19 cellular contexts compared by ENCODE assay signal in the genomic region with DNA sequence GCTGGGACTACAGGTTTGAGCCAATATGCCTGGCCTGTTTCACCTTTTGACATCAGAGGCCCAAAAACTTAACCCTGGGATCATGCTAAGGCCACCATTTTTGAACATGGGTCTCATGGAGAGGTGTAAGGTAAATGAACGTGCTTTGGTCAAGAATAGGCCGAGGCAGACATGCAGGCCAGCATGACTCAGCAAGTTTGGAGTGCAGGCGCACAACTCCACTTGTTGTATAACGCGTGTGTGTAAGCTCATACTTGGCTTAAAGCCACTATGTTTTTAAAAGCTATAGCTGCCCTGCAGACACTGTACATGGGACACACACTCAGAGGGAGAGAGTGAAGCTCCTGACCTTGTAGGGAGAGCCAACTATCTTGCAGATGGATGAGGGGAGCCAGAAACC. TPM values are rescaled to one million over a fixed set of nuclear protein-coding genes. Genes with fewer than 3 reads are reported as not detected.
DNase-seq lines count a peak whose midpoint lies in the region; ATAC-seq and TF ChIP-seq lines count a peak whose summit lies in the region.
"Had no signal": no experiment of that assay in that cellular context is flagged by ENCODE, and none has a peak within 500 bp of the region (broad histone marks: within the 10 kb centered on the region; RNA-seq: fewer than 3 reads in every experiment).

No MANE protein-coding gene starts in this region.

- peak; percentile 15 for DNase-seq in stimulated activated CD4-positive, alpha-beta T cell treated with anti-CD3 and anti-CD28 coated beads, Interleukin-15, amount 100 ng/mL, for 24 hours
- no peak for DNase-seq in stimulated activated CD4-positive, alpha-beta T cell treated with anti-CD3 and anti-CD28 coated beads, Interleukin-4, amount 100 ng/mL, for 24 hours
- DNase-seq in IMR-90 (no peak), WERI-Rb-1 (peak; percentile 16), GM20000 (ENCODE audit: low spot score) (no peak), hepatocyte (ENCODE audit: low spot score) (no peak)
- DNase-seq: activated B cell treated with CpG ODN at 0.5 μM for 24 hours, Calu3, natural killer cell, NCI-H1417, NCI-H2171, NCI-H526 treated with DMSO at 0.1 percent for 48 hours, sigmoid colon had no signal

- CTCF ChIA-PET in IMR-90 (lab: Yijun Ruan, JAX): interaction anchor here (1.0 to 1.2 kb wide), 3 partner anchors 8 to 93 kb away, joined by 3 to 5 read pairs (median 4); no protein-coding TSS in a partner anchor

- TF ChIP-seq CTCF in IMR-90 (conservative IDR thresholded peaks at IDR 0.05; ENCODE audit: low read depth, low read length) (no peak), WERI-Rb-1 (IDR thresholded peaks at IDR 0.05; ENCODE audit: low read depth, low read length) (no peak), GM20000 (IDR thresholded peaks at IDR 0.05; ENCODE audit: extremely low read depth, missing control alignments) (no peak), hepatocyte (IDR thresholded peaks at IDR 0.05; ENCODE audit: poor library complexity) (no peak)

- no peak overlapping the region for H3K14ac ChIP-seq in IMR-90 (replicated peaks; ENCODE audit: low read depth, low read length)

- H3K27me3 ChIP-seq in IMR-90 (ENCODE audit: control insufficient read depth, insufficient read depth, low read length): peaks cover 5% of the 10 kb centered on the region; the same call in 1 of the 2 replicates
- H3K27me3 ChIP-seq in WERI-Rb-1 (ENCODE audit: insufficient read depth, low read depth, severe bottlenecking): no peaks in the 10 kb centered on the region
- H3K27me3 ChIP-seq in hepatocyte: no peaks in the 10 kb centered on the region
- H3K27me3 ChIP-seq: sigmoid colon, SJSA1, tibial nerve had no signal

- H4K20me1 ChIP-seq in IMR-90 (ENCODE audit: insufficient read depth, low read length): no peaks in the 10 kb centered on the region
- H4K20me1 ChIP-seq in hepatocyte (ENCODE audit: insufficient read depth, poor library complexity, severe bottlenecking): no peaks in the 10 kb centered on the region

- POLR2A ChIA-PET in IMR-90 (lab: Charles Lee; ENCODE audit: unreplicated experiment): no interaction called here

- no peak overlapping the region for H2BK120ac ChIP-seq in IMR-90 (ENCODE audit: low read depth, low read length)

- H3K79me2 ChIP-seq in hepatocyte: no peaks in the 10 kb centered on the region

- H3K79me1 ChIP-seq in IMR-90 (ENCODE audit: low read depth in 1 of 2, low read length in 2 of 2): no peaks in the 10 kb centered on the region

- H2AK9ac ChIP-seq in IMR-90 (replicated peaks; ENCODE audit: low read depth, low read length, poor library complexity): no peak overlapping the region

- intact Hi-C loops in IMR-90 (cut with micrococcal nuclease): no loop called here

- H3K9ac ChIP-seq in IMR-90 (ENCODE audit: low read depth, low read length): no peak overlapping the region

- no peak for TF ChIP-seq RAD21 in IMR-90 (IDR thresholded peaks at IDR 0.05; ENCODE audit: low read length)

- dilution Hi-C loops in IMR-90 (cut with HindIII; ENCODE audit: low sequenced_read_pairs, unreplicated experiment): no loop called here

- no peak overlapping the region for H4K8ac ChIP-seq in IMR-90 (ENCODE audit: low read depth in 2 of 2, low read length in 2 of 2)

- H3K4me3 ChIP-seq in IMR-90 (ENCODE audit: insufficient read depth, low read depth, low read length): no peak overlapping the region
- H3K4me3 ChIP-seq in WERI-Rb-1 (ENCODE audit: low read depth, low read length): no peak overlapping the region
- no peak overlapping the region for H3K4me3 ChIP-seq in hepatocyte
- H3K4me3 ChIP-seq: coronary artery, sigmoid colon, SJSA1, tibial nerve had no signal

- H3K4me1 ChIP-seq in IMR-90 (ENCODE audit: control insufficient read depth, insufficient read depth, low read length) (no peaks in the 10 kb centered on the region), hepatocyte (ENCODE audit: insufficient read depth) (no peaks in the 10 kb centered on the region)
- H3K4me1 ChIP-seq: sigmoid colon, SJSA1, tibial nerve had no signal

- H3K4me2 ChIP-seq in IMR-90 (ENCODE audit: low read depth, low read length): no peak overlapping the region
- no peak overlapping the region for H3K4me2 ChIP-seq in hepatocyte

- H3K23ac ChIP-seq in IMR-90 (ENCODE audit: low read depth, low read length): no peak overlapping the region

- no CpG with 5 or more reads among the region's 5 CpGs for WGBS in IMR-90 (ENCODE audit: extremely low coverage in 2 of 2, insufficient read length in 1 of 2), 2 experiments
- WGBS in hepatocyte (ENCODE audit: low lambda C conversion rate, missing lambda C conversion rate): 92% methylated on average over 5 of the region's 5 CpGs

- H3K9me3 ChIP-seq in IMR-90 (ENCODE audit: control insufficient read depth, insufficient read depth, low read length) (peaks cover 2% of the 10 kb centered on the region; the same call in 1 of the 2 replicates), WERI-Rb-1 (ENCODE audit: severe bottlenecking) (peaks cover 6% of the 10 kb centered on the region), hepatocyte (ENCODE audit: low read depth) (no peaks in the 10 kb centered on the region)

- no peak overlapping the region for H4K91ac ChIP-seq in IMR-90 (ENCODE audit: insufficient read depth, low read depth, low read length)

- no peak overlapping the region for H2BK15ac ChIP-seq in IMR-90 (ENCODE audit: low read depth, low read length)

- H3K56ac ChIP-seq in IMR-90 (ENCODE audit: extremely low read depth, insufficient read depth, low read length): no peak overlapping the region

- H2AK5ac ChIP-seq in IMR-90 (ENCODE audit: low read depth, low read length): no peak overlapping the region

- H3K27ac ChIP-seq in IMR-90 (ENCODE audit: insufficient read depth, low read length) (no peak overlapping the region), WERI-Rb-1 (no peak overlapping the region), hepatocyte (no peak overlapping the region)
- H3K27ac ChIP-seq: coronary artery, sigmoid colon, SJSA1, tibial nerve had no signal

- BruUV-seq in IMR-90 (replicated peaks; lab: Mats Ljungman, UMichigan): no TSS peak

- no peak overlapping the region for H3K18ac ChIP-seq in IMR-90 (ENCODE audit: low read depth, low read length)

- H3K4ac ChIP-seq in IMR-90 (ENCODE audit: low read depth, low read length): no peak overlapping the region

- ATAC-seq in IMR-90 (ENCODE audit: low read depth): no peak
- no peak for ATAC-seq in GM21381 (IDR thresholded peaks at IDR 0.05; ENCODE audit: unreplicated experiment)
- no peak for ATAC-seq in HG03565 (IDR thresholded peaks at IDR 0.05; ENCODE audit: unreplicated experiment)
- ATAC-seq: activated T-helper 17 cell treated with anti-CD3 and anti-CD28 coated beads, Interleukin-2, amount 50 U/mL, for 72 hours; natural killer cell had no signal

- no peaks in the 10 kb centered on the region for H3K9me1 ChIP-seq in IMR-90 (ENCODE audit: insufficient read depth, low read length)

- no peak overlapping the region for H4K5ac ChIP-seq in IMR-90 (ENCODE audit: low read depth, low read length)

- H3K9me2 ChIP-seq in hepatocyte (replicated peaks; ENCODE audit: insufficient read depth): no peaks in the 10 kb centered on the region

- TF ChIP-seq POLR2A in IMR-90 (IDR thresholded peaks at IDR 0.05; ENCODE audit: low read depth, low read length): no peak

- in situ Hi-C loops in IMR-90 (cut with MboI; ENCODE audit: low sequenced_read_pairs): no loop called here

- H2BK5ac ChIP-seq in IMR-90 (ENCODE audit: low read depth, low read length, poor library complexity, severe bottlenecking): no peak overlapping the region

- H2AFZ ChIP-seq in IMR-90 (replicated peaks; ENCODE audit: low read length, poor library complexity) (no peak overlapping the region), hepatocyte (no peak overlapping the region)

- H3K36me3 ChIP-seq in IMR-90 (ENCODE audit: control insufficient read depth, insufficient read depth, low read length) (no peaks in the 10 kb centered on the region), WERI-Rb-1 (no peaks in the 10 kb centered on the region), hepatocyte (replicated peaks; ENCODE audit: insufficient read depth, low read depth) (no peaks in the 10 kb centered on the region)
- H3K36me3 ChIP-seq: sigmoid colon, SJSA1, tibial nerve had no signal

- no peak overlapping the region for H2BK20ac ChIP-seq in IMR-90 (ENCODE audit: low read depth, low read length)

TF ChIP-seq in IMR-90, 13 proteins besides CTCF, POLR2A, EP300 and RAD21:
- TF ChIP-seq NFE2L2 (IDR thresholded peaks at IDR 0.05; ENCODE audit: low read depth, low read length) (peak; percentile 90), CEBPB (IDR thresholded peaks at IDR 0.05; ENCODE audit: low read depth, low read length) (no peak), MAFK (IDR thresholded peaks at IDR 0.05; ENCODE audit: low read depth, low read length) (0 out of 2 replicates have a peak, but pooled peaks have one; percentile 20)

RNA-seq across cellular contexts. Expression of a gene that starts 43.8 kb away (rescaled TPM):
- total RNA-seq in IMR-90 (2012; rRNA removed) (under 0.01 and 0.28 TPM in 2 replicates), hepatocyte (1.7 and 3.7 TPM in 2 replicates)
- polyA plus RNA-seq in IMR-90 (2012; rRNA removed) (0.09 TPM in 2 replicates), hepatocyte (3.8 and 8.0 TPM in 2 replicates)
- 0.03 and 0.05 TPM in 2 replicates for polyA plus RNA-seq in IMR-90 (2012; cell fraction: cytosol; rRNA removed)
- 0.02 and 0.05 TPM in 2 replicates for polyA plus RNA-seq in IMR-90 (2012; cell fraction: nucleus; rRNA removed; ENCODE audit: low replicate concordance)

Comparison
In these comparisons a context has a peak if more than half of its experiments do, and no peak if none do; other contexts are left out.
1. DNase-seq: peak in stimulated activated CD4-positive, alpha-beta T cell treated with anti-CD3 and anti-CD28 coated beads, Interleukin-15, amount 100 ng/mL, for 24 hours (single experiment) and WERI-Rb-1 (single experiment); none in stimulated activated CD4-positive, alpha-beta T cell treated with anti-CD3 and anti-CD28 coated beads, Interleukin-4, amount 100 ng/mL, for 24 hours (single experiment), IMR-90 (single experiment), GM20000 (single experiment) and hepatocyte (single experiment).